Comparison of ENCODE assay signal across 11 cellular contexts in the genomic region with DNA sequence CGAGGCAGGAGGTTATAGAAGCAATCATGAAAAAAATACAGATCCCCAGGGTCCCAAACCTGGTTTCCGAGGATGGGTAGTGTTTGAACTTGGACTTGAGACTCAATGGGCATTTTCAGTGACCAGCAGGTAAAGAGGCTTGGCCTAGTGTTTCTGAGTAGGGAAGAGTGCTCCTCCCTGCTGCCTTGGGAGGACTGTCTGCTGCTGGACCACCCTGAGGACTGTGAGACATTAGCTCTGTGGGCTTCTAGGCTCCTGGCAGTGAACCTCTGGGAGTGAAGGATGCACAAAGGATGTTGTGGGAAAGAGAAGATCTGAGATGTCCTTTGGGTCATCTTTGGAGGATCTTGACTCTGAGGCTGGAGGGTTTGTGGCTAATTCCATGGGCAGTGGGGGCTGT. TPM values are rescaled to one million over a fixed set of nuclear protein-coding genes. Genes with fewer than 3 reads are reported as not detected.
A peak's percentile ranks its signal among the peaks of the same experiment; 100 is the strongest.
DNase-seq lines count a peak whose midpoint lies in the region; ATAC-seq and TF ChIP-seq lines count a peak whose summit lies in the region.
"Had no signal": no experiment of that assay in that cellular context is flagged by ENCODE, and none has a peak within 500 bp of the region (broad histone marks: within the 10 kb centered on the region; RNA-seq: fewer than 3 reads in every experiment).

No MANE protein-coding gene starts in this region.

- no peaks in the 10 kb centered on the region for H3K4me1 ChIP-seq in neutrophil (ENCODE audit: control insufficient read depth in 1 of 2, insufficient read depth in 1 of 2, low read depth in 1 of 2, low read length in 1 of 2)

- no peaks in the 10 kb centered on the region for H3K9me3 ChIP-seq in neutrophil

- no peak overlapping the region for H3K4me3 ChIP-seq in neutrophil (ENCODE audit: low read depth in 1 of 2, low read length in 1 of 2)
- H3K4me3 ChIP-seq: BLaER1 had no signal

- peaks cover 6% of the 10 kb centered on the region for H3K4me1 Mint-ChIP-seq in activated CD4-positive, alpha-beta T cell treated with anti-CD3 and anti-CD28 coated beads, Interleukin-2, amount 10 ng/mL, durations not matched to agents 7 days and 5 days
- H3K4me1 Mint-ChIP-seq in naive thymus-derived CD8-positive, alpha-beta T cell: peaks cover 3 to 8% (median 6%) of the 10 kb centered on the region in 4 donors

- peaks cover 37% of the 10 kb centered on the region for H3K36me3 ChIP-seq in neutrophil

- H3K4me3 Mint-ChIP-seq in activated CD4-positive, alpha-beta T cell treated with anti-CD3 and anti-CD28 coated beads, Interleukin-2, amount 10 ng/mL, durations not matched to agents 7 days and 5 days: no peak overlapping the region
- H3K4me3 Mint-ChIP-seq in naive thymus-derived CD8-positive, alpha-beta T cell: no peak overlapping the region

- H3K36me3 Mint-ChIP-seq in activated CD4-positive, alpha-beta T cell treated with anti-CD3 and anti-CD28 coated beads, Interleukin-2, amount 10 ng/mL, durations not matched to agents 7 days and 5 days (ENCODE audit: low read depth): no peaks in the 10 kb centered on the region
- peaks cover 4 to 18% (median 13%) of the 10 kb centered on the region in 3 donors for H3K36me3 Mint-ChIP-seq in naive thymus-derived CD8-positive, alpha-beta T cell

- CTCF ChIA-PET in activated CD4-positive, alpha-beta T cell treated with anti-CD3 and anti-CD28 coated beads, Interleukin-2, amount 10 ng/mL, durations not matched to agents 7 days and 5 days (lab: Charles Lee): interaction anchor here (1.5 kb wide), 1 partner anchor 21 kb away, joined by 3 read pairs; no protein-coding TSS in a partner anchor

- H3K9me3 Mint-ChIP-seq in activated CD4-positive, alpha-beta T cell treated with anti-CD3 and anti-CD28 coated beads, Interleukin-2, amount 10 ng/mL, durations not matched to agents 7 days and 5 days: no peaks in the 10 kb centered on the region
- peaks cover 0 to 14% (median 4%) of the 10 kb centered on the region in 9 donors for H3K9me3 Mint-ChIP-seq in naive thymus-derived CD8-positive, alpha-beta T cell

- peak overlapping the region; percentile 56 for H3K27ac Mint-ChIP-seq in activated CD4-positive, alpha-beta T cell treated with anti-CD3 and anti-CD28 coated beads, Interleukin-2, amount 10 ng/mL, durations not matched to agents 7 days and 5 days
- H3K27ac Mint-ChIP-seq in naive thymus-derived CD8-positive, alpha-beta T cell: peak overlapping the region in 1 of 10 donors; percentile 24

- no peaks in the 10 kb centered on the region for H3K27me3 ChIP-seq in neutrophil
- H3K27me3 ChIP-seq: BLaER1 had no signal

- POLR2A ChIA-PET in activated CD4-positive, alpha-beta T cell treated with anti-CD3 and anti-CD28 coated beads, Interleukin-2, amount 10 ng/mL, durations not matched to agents 7 days and 5 days (lab: Charles Lee): no interaction called here
- POLR2A ChIA-PET in naive thymus-derived CD8-positive, alpha-beta T cell (lab: Charles Lee): no interaction called here

- H3K27ac ChIP-seq in caudate nucleus (ENCODE audit: low read depth, low read length) (peak overlapping the region; percentile 14), neutrophil (peak overlapping the region; percentile 60), substantia nigra (ENCODE audit: low read depth, low read length, poor library complexity, severe bottlenecking) (peak overlapping the region; percentile 9)
- H3K27ac ChIP-seq: 22Rv1, BLaER1 had no signal

- TF ChIP-seq CTCF in neutrophil (IDR thresholded peaks at IDR 0.05): no peak

- DNase-seq in activated CD4-positive, alpha-beta T cell treated with anti-CD3 and anti-CD28 coated beads, Interleukin-2, amount 10 ng/mL, durations not matched to agents 7 days and 5 days: no peak
- no peak for DNase-seq in activated CD4-positive, alpha-beta T cell treated with anti-CD3 and anti-CD28 coated beads, Interleukin-2, amount 50 U/mL, for 1 hour
- no peak for DNase-seq in caudate nucleus (lab: John Stamatoyannopoulos, UW)
- no peak for DNase-seq in substantia nigra (lab: John Stamatoyannopoulos, UW)
- DNase-seq in naive thymus-derived CD8-positive, alpha-beta T cell: no peak
- DNase-seq: KBM-7 had no signal

- ATAC-seq in naive thymus-derived CD8-positive, alpha-beta T cell: no peak
- ATAC-seq in GM18858 (IDR thresholded peaks at IDR 0.05; ENCODE audit: unreplicated experiment): no peak
- no peak for ATAC-seq in GM21825 (IDR thresholded peaks at IDR 0.05; ENCODE audit: unreplicated experiment)

- no peaks in the 10 kb centered on the region for H3K27me3 Mint-ChIP-seq in activated CD4-positive, alpha-beta T cell treated with anti-CD3 and anti-CD28 coated beads, Interleukin-2, amount 10 ng/mL, durations not matched to agents 7 days and 5 days
- no peaks in the 10 kb centered on the region for H3K27me3 Mint-ChIP-seq in naive thymus-derived CD8-positive, alpha-beta T cell

RNA-seq across cellular contexts. Expression of gene ANKRD9, which starts 30.5 kb away (rescaled TPM):
- 1 to 10 TPM; 4.9 to 6.2 TPM for total RNA-seq in activated CD4-positive, alpha-beta T cell treated with anti-CD3 and anti-CD28 coated beads, Interleukin-2, amount 10 ng/mL, durations not matched to agents 7 days and 5 days
- 1 to 10 TPM; 1.3 to 1.6 TPM for total RNA-seq in naive thymus-derived CD8-positive, alpha-beta T cell
- under 1 TPM; 0.15 to 0.43 (median 0.28) TPM for polyA plus RNA-seq in naive thymus-derived CD8-positive, alpha-beta T cell

Comparison
In these comparisons a context has a peak if more than half of its experiments do, and no peak if none do; other contexts are left out.
1. H3K27ac ChIP-seq: peak in every context shown above with its lines; median percentile 60 in neutrophil; 14 in caudate nucleus; 9 in substantia nigra.